13 cellular contexts compared by ENCODE assay signal in genomic region chr7:143245123-143245522, GRCh38. TPM values are rescaled to one million over a fixed set of nuclear protein-coding genes. Genes with fewer than 3 reads are reported as not detected.
DNase-seq lines count a peak whose midpoint lies in the region; ATAC-seq, FAIRE-seq and TF ChIP-seq lines count a peak whose summit lies in the region.
"Had no signal": no experiment of that assay in that cellular context is flagged by ENCODE, and none has a peak within 500 bp of the region (broad histone marks: within the 10 kb centered on the region; RNA-seq: fewer than 3 reads in every experiment).

No MANE protein-coding gene starts in this region.

- no peaks in the 10 kb centered on the region for H3K79me2 ChIP-seq in K562 (ENCODE audit: control insufficient read depth, insufficient read depth, low read length)

- FAIRE-seq in K562 (lab: Jason Lieb, UNC), result no peak
- FAIRE-seq: endometrium had no signal

- 27% methylated on average over 3 of the region's 3 CpGs for WGBS in K562 (ENCODE audit: insufficient coverage, low coverage, missing lambda C conversion rate)

- H3K4me1 Mint-ChIP-seq in naive thymus-derived CD8-positive, alpha-beta T cell, result peaks cover 36 to 78% (median 63%) of the 10 kb centered on the region in 4 donors

- H3K36me3 Mint-ChIP-seq in naive thymus-derived CD8-positive, alpha-beta T cell, result peaks cover 0 to 14% (median 12%) of the 10 kb centered on the region in 3 donors
- H3K36me3 Mint-ChIP-seq: type B pancreatic cell had no signal

- intact Hi-C loops in K562 (cut with micrococcal nuclease), result no loop called here
- intact Hi-C loops in sciatic nerve (cut with DNase I), result loop anchor here (10.0 kb wide), 2 partner anchors 60 to 170 kb away; no protein-coding TSS in a partner anchor

- no peak for ATAC-seq in K562
- no peak for ATAC-seq in naive thymus-derived CD8-positive, alpha-beta T cell
- ATAC-seq in GM21825 (IDR thresholded peaks at IDR 0.05; ENCODE audit: unreplicated experiment), result no peak
- ATAC-seq in sciatic nerve, result no peak

- peak overlapping the region in 6 of 10 donors; percentile 1 to 74 (median 54) for H3K27ac Mint-ChIP-seq in naive thymus-derived CD8-positive, alpha-beta T cell
- H3K27ac Mint-ChIP-seq: type B pancreatic cell had no signal

- no peak overlapping the region for H3K27ac ChIP-seq in K562 (ENCODE audit: extremely low read depth, low read depth, low read length)

- TF ChIP-seq POLR2A in NB4 (IDR thresholded peaks at IDR 0.05; ENCODE audit: extremely low read depth, insufficient read length) (no peak), K562 (conservative IDR thresholded peaks at IDR 0.05) (no peak)

- peak overlapping the region in 4 of 10 donors; percentile 14 to 43 (median 16) for H3K4me3 Mint-ChIP-seq in naive thymus-derived CD8-positive, alpha-beta T cell
- H3K4me3 Mint-ChIP-seq: type B pancreatic cell had no signal

- H3K27me3 Mint-ChIP-seq in naive thymus-derived CD8-positive, alpha-beta T cell, result no peaks in the 10 kb centered on the region
- H3K27me3 Mint-ChIP-seq: type B pancreatic cell had no signal

- DNase-seq in SIG-M5 treated with dmso at 0.1 percent for 504 hours (lab: John Stamatoyannopoulos, UW; ENCODE audit: unreplicated experiment), result peak; percentile 34
- no peak for DNase-seq in SIG-M5 (lab: John Stamatoyannopoulos, UW)
- peak; percentile 50 for DNase-seq in NB4 (ENCODE audit: low read depth)
- DNase-seq in K562 (ENCODE audit: extremely low read depth in 1 of 4, low spot score in 3 of 4), result no peak
- DNase-seq in naive thymus-derived CD8-positive, alpha-beta T cell, result no peak
- no peak for DNase-seq in BE2C
- no peak for DNase-seq in sciatic nerve (ENCODE audit: low spot score)
- DNase-seq: kidney glomerular epithelial cell had no signal

- H3K9me3 Mint-ChIP-seq in naive thymus-derived CD8-positive, alpha-beta T cell, result peaks cover 0 to 21% (median 10%) of the 10 kb centered on the region in 9 donors

- TF ChIP-seq EP300 in K562 (IDR thresholded peaks at IDR 0.05; ENCODE audit: low read length), result no peak

- CTCF ChIA-PET in K562 (lab: Yijun Ruan, JAX; ENCODE audit: low intra/inter-chr PET ratio), result no interaction called here

- H3K9me1 ChIP-seq in K562 (ENCODE audit: control insufficient read depth, insufficient read depth, low read length), result no peaks in the 10 kb centered on the region

- no peaks in the 10 kb centered on the region; a peak in 1 of 5 replicates for H3K27me3 ChIP-seq in K562 (ENCODE audit: control insufficient read depth in 2 of 2, insufficient read depth in 2 of 2, low read length in 2 of 2)
- peaks cover 11% of the 10 kb centered on the region for H3K27me3 ChIP-seq in BE2C

- POLR2A ChIA-PET in K562 (lab: Yijun Ruan, JAX), result interaction anchor here (0.9 kb wide), 1 partner anchor 11 kb away, joined by 3 read pairs; no protein-coding TSS in a partner anchor
- POLR2A ChIA-PET in naive thymus-derived CD8-positive, alpha-beta T cell (lab: Charles Lee), result interaction anchor here (0.6 to 2.2 kb wide), 6 partner anchors 10 to 182 kb away, joined by 3 to 7 read pairs (median 4); partner anchors contain the start of genes CASP2 and GSTK1

- TF ChIP-seq CTCF in NB4 (IDR thresholded peaks at IDR 0.05; ENCODE audit: low read depth, low read length) (no peak), K562 (IDR thresholded peaks at IDR 0.05 in 2 of 3, conservative IDR thresholded peaks at IDR 0.05 in 1 of 3; ENCODE audit: insufficient read depth in 2 of 3, low read depth in 1 of 3, low read length in 3 of 3) (no peak), BE2C (IDR thresholded peaks at IDR 0.05; ENCODE audit: low read depth, low read length) (no peak)

- TF ChIP-seq RAD21 in K562 (CRISPR knock-in tag; conservative IDR thresholded peaks at IDR 0.05 in 1 of 2, IDR thresholded peaks at IDR 0.05 in 1 of 2), result no peak

- H3K4me2 ChIP-seq in K562 (ENCODE audit: insufficient read depth, low read length), result no peak overlapping the region

- no peak overlapping the region for H2AFZ ChIP-seq in K562 (ENCODE audit: low read depth, low read length)

- H3K9ac ChIP-seq in K562 (ENCODE audit: insufficient read depth in 1 of 2, low read depth in 2 of 2, low read length in 2 of 2), result no peak overlapping the region

- H3K4me1 ChIP-seq in K562 (replicated peaks in 1 of 2; ENCODE audit: control insufficient read depth in 2 of 2, insufficient read depth in 2 of 2, low read length in 2 of 2) (no peaks in the 10 kb centered on the region; a peak in 1 of 5 replicates), BE2C (no peaks in the 10 kb centered on the region)

- H4K20me1 ChIP-seq in K562 (replicated peaks; ENCODE audit: control insufficient read depth, insufficient read depth, low read length), result no peaks in the 10 kb centered on the region

- H3K9me3 ChIP-seq in K562 (replicated peaks; ENCODE audit: control insufficient read depth, insufficient read depth, low read depth, low read length) (peaks cover 10% of the 10 kb centered on the region; the same call in 1 of the 2 replicates), BE2C (no peaks in the 10 kb centered on the region)

- H3K4me3 ChIP-seq in NB4 (ENCODE audit: low read depth, low read length), result no peak overlapping the region
- H3K4me3 ChIP-seq in K562, result no peak overlapping the region
- no peak overlapping the region for H3K4me3 ChIP-seq in BE2C (ENCODE audit: low read depth, low read length)

- BruUV-seq in K562 (replicated peaks; lab: Mats Ljungman, UMichigan), result no TSS peak

- H3K36me3 ChIP-seq in K562 (ENCODE audit: control insufficient read depth, insufficient read depth, low read length) (no peaks in the 10 kb centered on the region), BE2C (no peaks in the 10 kb centered on the region)

- in situ Hi-C loops in K562 (cut with MboI), result loop anchor here (10.0 kb wide), 1 partner anchor 60 kb away; no protein-coding TSS in a partner anchor

RNA-seq across cellular contexts. Expression of gene GSTK1, which starts 18.1 kb away (rescaled TPM):
- 133 and 253 TPM in 2 replicates for total RNA-seq in K562 (2011; cell fraction: chromatin; rRNA removed; ENCODE audit: low replicate concordance)
- 236 and 238 TPM in 2 replicates for total RNA-seq in K562 (2011; cell fraction: nucleolus; rRNA removed)
- 199 TPM in 2 replicates for total RNA-seq in K562 (2011; cell fraction: nucleoplasm; rRNA removed)
- 233 TPM in 2 replicates for total RNA-seq in K562 (2014; rRNA removed)
- total RNA-seq in K562 (2014; rRNA removed; fragmentation: Illumina TruSeq; extraction: Trizol), result 126 and 155 TPM in 2 replicates
- 178 and 183 TPM in 2 replicates for total RNA-seq in K562 (2015; rRNA removed; fragmentation: Illumina TruSeq; extraction: Trizol)
- total RNA-seq in K562 (2021), result 169 and 186 TPM in 2 replicates
- 189 and 198 TPM in 2 replicates for polyA plus RNA-seq in K562 (2011; rRNA removed)
- 214 and 232 TPM in 2 replicates for polyA plus RNA-seq in K562 (2011; cell fraction: cytosol; rRNA removed)
- 383 and 452 TPM in 2 replicates for polyA plus RNA-seq in K562 (2011; cell fraction: nucleus; rRNA removed)
- polyA plus RNA-seq in K562 (2012), result 231 and 267 TPM in 2 replicates
- polyA plus RNA-seq in K562 (2014; fragmentation: Illumina TruSeq; extraction: Trizol), result 265 and 322 TPM in 2 replicates
- 100 to 1,000 TPM; 392 to 441 TPM for polyA plus RNA-seq in K562 (2014; fragmentation: Nextera tagmentation; extraction: Ambion mirVana)
- polyA plus RNA-seq in K562 (2014; rRNA removed), result 381 and 422 TPM in 2 replicates
- polyA minus RNA-seq in K562 (2011; rRNA and poly(A)+ RNA removed), result 86.7 and 96.7 TPM in 2 replicates
- 67.2 and 68.9 TPM in 2 replicates for polyA minus RNA-seq in K562 (2011; cell fraction: cytosol; rRNA and poly(A)+ RNA removed)
- polyA minus RNA-seq in K562 (2011; cell fraction: nucleus; rRNA and poly(A)+ RNA removed), result 53.6 and 82.6 TPM in 2 replicates
- 100 to 1,000 TPM; 278 to 283 TPM for total RNA-seq in naive thymus-derived CD8-positive, alpha-beta T cell
- 100 to 1,000 TPM; 310 to 355 (median 330) TPM for polyA plus RNA-seq in naive thymus-derived CD8-positive, alpha-beta T cell
- polyA plus RNA-seq in BE2C (2012; ENCODE audit: insufficient read depth, insufficient read length, low read depth), result 28.7 TPM
- 155 TPM for total RNA-seq in sciatic nerve

RNA-seq across cellular contexts. Expression of gene TAS2R40, which starts 23.3 kb away (rescaled TPM):
- not detected in 2 replicates for total RNA-seq in K562 (2011; cell fraction: chromatin; rRNA removed; ENCODE audit: low replicate concordance)
- total RNA-seq in K562 (2011; cell fraction: nucleolus; rRNA removed), result not detected in 2 replicates
- not detected in 2 replicates for total RNA-seq in K562 (2011; cell fraction: nucleoplasm; rRNA removed)
- total RNA-seq in K562 (2014; rRNA removed), result not detected in 2 replicates
- not detected in 2 replicates for total RNA-seq in K562 (2014; rRNA removed; fragmentation: Illumina TruSeq; extraction: Trizol)
- not detected in 2 replicates for total RNA-seq in K562 (2015; rRNA removed; fragmentation: Illumina TruSeq; extraction: Trizol)
- total RNA-seq in K562 (2021), result not detected in 2 replicates
- not detected in 2 replicates for polyA plus RNA-seq in K562 (2011; rRNA removed)
- not detected in 2 replicates for polyA plus RNA-seq in K562 (2011; cell fraction: cytosol; rRNA removed)
- not detected in 2 replicates for polyA plus RNA-seq in K562 (2011; cell fraction: nucleus; rRNA removed)
- not detected in 2 replicates for polyA plus RNA-seq in K562 (2012)
- polyA plus RNA-seq in K562 (2014; fragmentation: Illumina TruSeq; extraction: Trizol), result not detected in 2 replicates
- not detected for polyA plus RNA-seq in K562 (2014; fragmentation: Nextera tagmentation; extraction: Ambion mirVana)
- polyA plus RNA-seq in K562 (2014; rRNA removed), result not detected in 2 replicates
- polyA minus RNA-seq in K562 (2011; rRNA and poly(A)+ RNA removed), result not detected in 2 replicates
- not detected in 2 replicates for polyA minus RNA-seq in K562 (2011; cell fraction: cytosol; rRNA and poly(A)+ RNA removed)
- polyA minus RNA-seq in K562 (2011; cell fraction: nucleus; rRNA and poly(A)+ RNA removed), result not detected in 2 replicates
- not detected for total RNA-seq in naive thymus-derived CD8-positive, alpha-beta T cell
- polyA plus RNA-seq in naive thymus-derived CD8-positive, alpha-beta T cell, result not detected
- not detected for polyA plus RNA-seq in BE2C (2012; ENCODE audit: insufficient read depth, insufficient read length, low read depth)
- not detected for total RNA-seq in sciatic nerve
- total RNA-seq: NCI-H460, osteoblast had no signal

RNA-seq across cellular contexts. Expression of gene TMEM139, which starts 39.6 kb away (rescaled TPM):
- 0.39 and 0.83 TPM in 2 replicates for total RNA-seq in K562 (2011; cell fraction: chromatin; rRNA removed; ENCODE audit: low replicate concordance)
- 0.33 and 1.1 TPM in 2 replicates for total RNA-seq in K562 (2011; cell fraction: nucleolus; rRNA removed)
- 0.99 and 1.8 TPM in 2 replicates for total RNA-seq in K562 (2011; cell fraction: nucleoplasm; rRNA removed)
- total RNA-seq in K562 (2014; rRNA removed) (0.27 and 0.78 TPM in 2 replicates), K562 (2014; rRNA removed; fragmentation: Illumina TruSeq; extraction: Trizol) (0.87 and 1.1 TPM in 2 replicates), K562 (2015; rRNA removed; fragmentation: Illumina TruSeq; extraction: Trizol) (0.29 and 0.75 TPM in 2 replicates), K562 (2021) (0.81 and 1.5 TPM in 2 replicates), sciatic nerve (10.9 TPM)
- polyA plus RNA-seq in K562 (2011; rRNA removed) (0.20 and 0.31 TPM in 2 replicates), K562 (2014; fragmentation: Illumina TruSeq; extraction: Trizol) (1.2 and 1.8 TPM in 2 replicates), K562 (2014; fragmentation: Nextera tagmentation; extraction: Ambion mirVana) (1 to 10 TPM in 1 of 2 experiments, under 1 TPM in 1; 0.79 to 1.1 TPM), K562 (2014; rRNA removed) (0.44 and 2.0 TPM in 2 replicates)
- polyA plus RNA-seq in K562 (2011; cell fraction: cytosol; rRNA removed), result 0.09 and 0.16 TPM in 2 replicates
- 0.48 and 0.53 TPM in 2 replicates for polyA plus RNA-seq in K562 (2011; cell fraction: nucleus; rRNA removed)
- polyA plus RNA-seq in K562 (2012), result 0.91 and 1.2 TPM in 2 replicates
- polyA minus RNA-seq in K562 (2011; rRNA and poly(A)+ RNA removed), result 0.11 and 0.15 TPM in 2 replicates
- polyA minus RNA-seq in K562 (2011; cell fraction: cytosol; rRNA and poly(A)+ RNA removed), result not detected in 2 replicates
- polyA minus RNA-seq in K562 (2011; cell fraction: nucleus; rRNA and poly(A)+ RNA removed), result 0.13 and 0.56 TPM in 2 replicates
- total RNA-seq in naive thymus-derived CD8-positive, alpha-beta T cell, result 1 to 10 TPM in 1 of 2 experiments, under 1 TPM in 1; 0.29 to 1.2 TPM
- under 1 TPM in 1 of 3 donors, not detected in 2; 0.60 TPM for polyA plus RNA-seq in naive thymus-derived CD8-positive, alpha-beta T cell
- 0.94 TPM for polyA plus RNA-seq in BE2C (2012; ENCODE audit: insufficient read depth, insufficient read length, low read depth)
- total RNA-seq: osteoblast had no signal

RNA-seq across cellular contexts. Expression of gene CASP2, which starts 43.0 kb away (rescaled TPM):
- total RNA-seq in K562 (2011; cell fraction: chromatin; rRNA removed; ENCODE audit: low replicate concordance), result 125 and 133 TPM in 2 replicates
- 50.5 and 53.8 TPM in 2 replicates for total RNA-seq in K562 (2011; cell fraction: nucleolus; rRNA removed)
- total RNA-seq in K562 (2011; cell fraction: nucleoplasm; rRNA removed), result 91.9 and 132 TPM in 2 replicates
- total RNA-seq in K562 (2014; rRNA removed), result 21.7 and 29.5 TPM in 2 replicates
- 22.7 and 23.0 TPM in 2 replicates for total RNA-seq in K562 (2014; rRNA removed; fragmentation: Illumina TruSeq; extraction: Trizol)
- total RNA-seq in K562 (2015; rRNA removed; fragmentation: Illumina TruSeq; extraction: Trizol), result 24.1 and 25.8 TPM in 2 replicates
- 64.8 and 64.9 TPM in 2 replicates for total RNA-seq in K562 (2021)
- polyA plus RNA-seq in K562 (2011; rRNA removed), result 29.9 and 43.5 TPM in 2 replicates
- 26.0 and 41.6 TPM in 2 replicates for polyA plus RNA-seq in K562 (2011; cell fraction: cytosol; rRNA removed)
- polyA plus RNA-seq in K562 (2011; cell fraction: nucleus; rRNA removed), result 72.1 and 80.4 TPM in 2 replicates
- polyA plus RNA-seq in K562 (2012), result 20.6 and 22.6 TPM in 2 replicates
- 36.7 and 44.5 TPM in 2 replicates for polyA plus RNA-seq in K562 (2014; fragmentation: Illumina TruSeq; extraction: Trizol)
- 10 to 100 TPM; 20.6 to 22.3 TPM for polyA plus RNA-seq in K562 (2014; fragmentation: Nextera tagmentation; extraction: Ambion mirVana)
- polyA plus RNA-seq in K562 (2014; rRNA removed), result 18.8 and 22.2 TPM in 2 replicates
- 99.3 and 105 TPM in 2 replicates for polyA minus RNA-seq in K562 (2011; rRNA and poly(A)+ RNA removed)
- polyA minus RNA-seq in K562 (2011; cell fraction: cytosol; rRNA and poly(A)+ RNA removed), result 63.1 and 80.5 TPM in 2 replicates
- polyA minus RNA-seq in K562 (2011; cell fraction: nucleus; rRNA and poly(A)+ RNA removed), result 38.5 and 59.5 TPM in 2 replicates
- total RNA-seq in naive thymus-derived CD8-positive, alpha-beta T cell, result 10 to 100 TPM; 64.9 to 68.2 TPM
- 10 to 100 TPM; 12.1 to 22.0 (median 14.6) TPM for polyA plus RNA-seq in naive thymus-derived CD8-positive, alpha-beta T cell
- 20.5 TPM for polyA plus RNA-seq in BE2C (2012; ENCODE audit: insufficient read depth, insufficient read length, low read depth)
- total RNA-seq in sciatic nerve, result 33.8 TPM

Comparison
In these comparisons a context has a peak if more than half of its experiments do, and no peak if none do; other contexts are left out.
1. DNase-seq: peak in SIG-M5 treated with dmso at 0.1 percent for 504 hours (single experiment) and NB4 (single experiment); none in SIG-M5 (single experiment), K562 (0 of 4), naive thymus-derived CD8-positive, alpha-beta T cell (0 of 10), BE2C (single experiment) and sciatic nerve (single experiment).